In the genomic region with DNA sequence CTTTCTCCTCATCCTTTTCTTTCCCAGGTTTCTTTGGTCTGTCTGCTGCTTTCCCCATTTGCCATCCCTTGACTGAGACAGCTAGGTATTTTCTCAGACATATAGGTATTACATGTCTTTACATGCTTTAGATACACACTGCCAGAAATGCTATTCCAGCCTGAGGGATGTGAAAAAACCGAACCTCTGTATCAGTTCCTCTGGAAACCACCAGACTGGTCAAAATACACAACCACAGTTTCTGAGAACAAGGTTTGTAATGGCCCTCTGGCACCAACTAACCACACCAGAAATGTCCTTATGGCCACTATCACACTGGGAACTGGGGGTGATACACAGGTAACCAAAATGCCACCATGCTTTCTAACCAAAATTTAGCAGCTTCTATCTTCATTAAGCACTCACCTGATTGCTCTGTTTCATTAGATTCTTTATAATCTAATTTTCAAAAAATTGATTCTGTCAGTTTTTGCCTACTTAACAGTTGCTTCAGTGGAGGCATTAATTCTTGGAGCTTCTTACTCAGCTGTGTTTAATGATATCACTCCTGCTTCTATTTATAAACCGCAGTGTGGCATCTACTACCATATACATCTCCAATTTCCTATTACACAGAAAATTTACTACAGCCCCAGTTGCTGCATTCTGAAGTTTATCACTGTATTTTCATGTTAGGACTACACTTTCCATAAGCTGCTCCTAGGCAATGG, we compare ENCODE assay signal across 19 cellular contexts.
DNase-seq lines count a peak whose midpoint lies in the region; ATAC-seq and TF ChIP-seq lines count a peak whose summit lies in the region.
"Had no signal": no experiment of that assay in that cellular context is flagged by ENCODE, and none has a peak within 500 bp of the region (broad histone marks: within the 10 kb centered on the region; RNA-seq: fewer than 3 reads in every experiment).

No MANE protein-coding gene starts in this region.

- no peak overlapping the region for H2BK15ac ChIP-seq in mesendoderm (replicated peaks; ENCODE audit: low read depth)

- no peak overlapping the region for H3K56ac ChIP-seq in mesendoderm (ENCODE audit: low read length)

- H3K4me1 ChIP-seq in mesendoderm (ENCODE audit: control insufficient read depth, low read depth, low read length), result peaks cover 8% of the 10 kb centered on the region
- H3K4me1 ChIP-seq in aorta (ENCODE audit: control insufficient read depth in 1 of 2, insufficient read depth in 2 of 2, low read length in 2 of 2), result no peaks in the 10 kb centered on the region
- H3K4me1 ChIP-seq: BLaER1 treated with 17β-estradiol and CSF1 and Interleukin-3, amounts not matched to agents 10 nM and 100 nM; HAP-1 had no signal

- H3K36me3 ChIP-seq in mesendoderm (ENCODE audit: control insufficient read depth, insufficient read depth, low read length), result no peaks in the 10 kb centered on the region
- H3K36me3 ChIP-seq in aorta (ENCODE audit: control insufficient read depth in 1 of 2, insufficient read depth in 2 of 2, low read length in 1 of 2), result peaks cover 2 to 5% of the 10 kb centered on the region in 2 donors
- H3K36me3 ChIP-seq: HAP-1 had no signal

- ATAC-seq in GM19463 (IDR thresholded peaks at IDR 0.05; ENCODE audit: unreplicated experiment) (peak; percentile 45), aorta (ENCODE audit: low FRiP score) (no peak)
- ATAC-seq: CD8-positive, alpha-beta T cell; K562; SK-N-SH treated with all-trans-retinoic acid at 6 μM for 48 hours; T-cell had no signal

- no peak overlapping the region for H3K9ac ChIP-seq in mesendoderm (ENCODE audit: low read length)
- H3K9ac ChIP-seq: BLaER1 treated with 17β-estradiol and CSF1 and Interleukin-3, amounts not matched to agents 10 nM and 100 nM had no signal

- TF ChIP-seq CTCF in GM12865 (IDR thresholded peaks at IDR 0.05; ENCODE audit: insufficient read depth, low read depth, low read length, missing control alignments), result no peak

- no peak overlapping the region for H3K4ac ChIP-seq in mesendoderm (ENCODE audit: low read depth, low read length)

- no peak overlapping the region for H4K5ac ChIP-seq in mesendoderm (ENCODE audit: low read length)

- H2AK5ac ChIP-seq in mesendoderm (ENCODE audit: low read length), result no peak overlapping the region

- peak; percentile 37 for DNase-seq in GM12865 (ENCODE audit: low read depth)
- peak; percentile 3 for DNase-seq in MV-4-11 (lab: John Stamatoyannopoulos, UW)
- DNase-seq in mesendoderm, result no peak
- no peak for DNase-seq in posterior vena cava (ENCODE audit: low spot score)
- DNase-seq in NCI-H2227 treated with DMSO at 0.1 percent for 48 hours (lab: John Stamatoyannopoulos, UW), result no peak
- no peak for DNase-seq in aorta
- DNase-seq: Calu3; CD8-positive, alpha-beta T cell; NCI-H1436; NCI-H2029; NCI-H446 treated with DMSO at 0.1 percent for 48 hours; NK-92 treated with Interleukin-12 subunit alpha and Interleukin-12 subunit beta, amount 100 ng/mL, for 24 hours; SIG-M5; T-cell had no signal

- H3K9me3 ChIP-seq in aorta (ENCODE audit: control insufficient read depth, low read length), result peaks cover 6% of the 10 kb centered on the region
- H3K9me3 ChIP-seq: HAP-1 had no signal

- H2BK120ac ChIP-seq in mesendoderm (ENCODE audit: low read depth, low read length), result no peak overlapping the region

- no peak overlapping the region for H3K23ac ChIP-seq in mesendoderm (ENCODE audit: low read length)

- intact Hi-C loops in posterior vena cava (cut with DNase I), result no loop called here
- intact Hi-C loops in aorta (cut with DNase I), result no loop called here

- WGBS in mesendoderm (ENCODE audit: extremely low coverage, insufficient coverage, low lambda C conversion rate), result no CpG with 5 or more reads among the region's 2 CpGs
- 97 to 98% methylated on average over 2 of the region's 2 CpGs for WGBS in aorta, 2 donors

- H3K27me3 ChIP-seq in mesendoderm (ENCODE audit: insufficient read depth, low read length, poor library complexity) (no peaks in the 10 kb centered on the region), aorta (ENCODE audit: control insufficient read depth in 1 of 2, insufficient read depth in 2 of 2, low read length in 1 of 2) (no peaks in the 10 kb centered on the region)
- H3K27me3 ChIP-seq: BLaER1 treated with 17β-estradiol and CSF1 and Interleukin-3, amounts not matched to agents 10 nM and 100 nM had no signal

- peak overlapping the region; percentile 84 for H2BK5ac ChIP-seq in mesendoderm (ENCODE audit: low read length)

- no peak overlapping the region for H3K4me2 ChIP-seq in mesendoderm (ENCODE audit: low read length)
- H3K4me2 ChIP-seq: BLaER1 treated with 17β-estradiol and CSF1 and Interleukin-3, amounts not matched to agents 10 nM and 100 nM had no signal

- H3K18ac ChIP-seq in mesendoderm (ENCODE audit: low read length), result no peak overlapping the region

- peak overlapping the region; percentile 36 for H3K27ac ChIP-seq in mesendoderm (ENCODE audit: low read depth, low read length)
- no peak overlapping the region for H3K27ac ChIP-seq in aorta (ENCODE audit: low read depth in 1 of 2, low read length in 2 of 2)
- H3K27ac ChIP-seq: BLaER1 treated with 17β-estradiol and CSF1 and Interleukin-3, amounts not matched to agents 10 nM and 100 nM had no signal

- no peaks in the 10 kb centered on the region for H3K79me2 ChIP-seq in mesendoderm (ENCODE audit: control insufficient read depth, insufficient read depth, low read length)

- H3K4me3 ChIP-seq in GM12865 (ENCODE audit: low read depth, low read length) (no peak overlapping the region), mesendoderm (ENCODE audit: low read length) (no peak overlapping the region), aorta (ENCODE audit: low read length in 2 of 2) (no peak overlapping the region)
- H3K4me3 ChIP-seq: BLaER1 treated with 17β-estradiol and CSF1 and Interleukin-3, amounts not matched to agents 10 nM and 100 nM; HAP-1; K562 had no signal

- no peak overlapping the region for H4K8ac ChIP-seq in mesendoderm (ENCODE audit: low read depth, low read length)

- H3K79me1 ChIP-seq in mesendoderm (ENCODE audit: low read length), result no peaks in the 10 kb centered on the region

Comparison
In these comparisons a context has a peak if more than half of its experiments do, and no peak if none do; other contexts are left out.
1. DNase-seq: peak in GM12865 (single experiment) and MV-4-11 (single experiment); none in mesendoderm (single experiment), posterior vena cava (single experiment), NCI-H2227 treated with DMSO at 0.1 percent for 48 hours (single experiment) and aorta (0 of 2).